ENCODE assay signal across 8 cellular contexts in the genomic region with DNA sequence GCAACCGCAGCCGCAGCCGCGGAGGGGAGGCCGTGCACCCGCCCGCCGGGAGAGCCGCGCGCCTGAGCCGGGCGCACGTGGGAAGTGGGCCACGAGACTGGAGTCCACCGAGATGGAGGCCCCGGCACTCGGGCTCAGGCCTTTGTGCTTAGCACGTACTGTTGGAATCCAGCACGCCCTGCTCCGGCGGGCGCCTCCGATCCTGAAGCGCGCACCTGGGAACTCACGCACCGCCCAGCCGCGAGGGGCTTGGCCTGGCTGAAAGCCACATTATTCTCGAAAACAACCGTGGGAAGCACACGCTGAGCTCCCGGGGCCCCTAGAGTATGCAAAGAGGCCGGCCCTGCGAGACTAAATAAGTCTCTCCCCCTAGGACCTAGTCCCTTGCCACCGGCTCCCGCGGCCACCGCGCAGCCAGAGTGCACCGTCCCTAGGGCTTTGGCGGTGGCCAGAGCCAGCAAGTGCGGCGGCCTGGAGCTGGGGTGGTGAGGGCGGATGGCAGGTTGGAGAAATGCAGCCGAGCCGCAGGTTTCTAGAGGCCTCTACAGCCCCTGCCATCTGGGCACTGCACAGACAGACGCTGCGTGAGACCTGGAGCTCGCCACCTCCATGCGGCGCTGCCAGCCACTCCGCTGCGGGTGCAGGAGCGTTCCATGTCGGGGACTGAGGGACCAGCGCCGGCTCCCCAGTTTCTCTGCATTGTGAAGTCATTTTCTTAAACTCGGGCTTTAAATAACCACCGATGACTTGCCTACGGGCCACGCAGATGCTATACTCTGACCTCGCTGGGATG. TPM values are rescaled to one million over a fixed set of nuclear protein-coding genes. Genes with fewer than 3 reads are reported as not detected.
DNase-seq lines count a peak whose midpoint lies in the region; ATAC-seq, FAIRE-seq and TF ChIP-seq lines count a peak whose summit lies in the region.

No MANE protein-coding gene starts in this region.

- peaks cover 0 to 16% of the 10 kb centered on the region in 2 donors for H3K27me3 ChIP-seq in Peyer's patch
- H3K27me3 ChIP-seq in brain microvascular endothelial cell (replicated peaks): peaks cover 6% of the 10 kb centered on the region
- peaks cover 0 to 61% (median 20%) of the 10 kb centered on the region in 7 donors for H3K27me3 ChIP-seq in spleen (replicated peaks in 1 of 7)

- H3K4me1 ChIP-seq in Peyer's patch: peaks cover 0 to 11% (median 5%) of the 10 kb centered on the region in 4 donors
- peaks cover 9 to 22% (median 15%) of the 10 kb centered on the region in 6 donors for H3K4me1 ChIP-seq in spleen

- no peak overlapping the region for H3K27ac Mint-ChIP-seq in immature natural killer cell

- ATAC-seq in GM18907 (IDR thresholded peaks at IDR 0.05; ENCODE audit: unreplicated experiment): peak; percentile 53
- ATAC-seq in HG03103 (IDR thresholded peaks at IDR 0.05; ENCODE audit: low read depth, unreplicated experiment): peak; percentile 34

- H3K9me3 Mint-ChIP-seq in immature natural killer cell: peaks cover 0 to 2% (median 0%) of the 10 kb centered on the region in 6 donors

- 1 to 3% (median 3%) methylated on average over 40 to 64 of the region's 64 CpGs for WGBS in spleen, 5 donors

- H3K27me3 Mint-ChIP-seq in immature natural killer cell (ENCODE audit: low read depth in 3 of 3): peaks cover 21 to 31% (median 26%) of the 10 kb centered on the region in 3 donors

- peak overlapping the region; percentile 2 to 45 (median 34) for H3K4me3 ChIP-seq in Peyer's patch
- peak overlapping the region; percentile 39 for H3K4me3 ChIP-seq in brain microvascular endothelial cell (ENCODE audit: low read depth, low read length)
- H3K4me3 ChIP-seq in spleen: peak overlapping the region; percentile 24 to 67 (median 40)

- intact Hi-C loops in spleen (cut with DNase I; ENCODE audit: low total_unique reads): no loop called here

- H3K36me3 ChIP-seq in Peyer's patch (no peaks in the 10 kb centered on the region), brain microvascular endothelial cell (replicated peaks) (no peaks in the 10 kb centered on the region), spleen (no peaks in the 10 kb centered on the region)

- DNase-seq in AG08396 (ENCODE audit: low spot score) (peak; percentile 42), Peyer's patch (peak in 2 of 3 donors; percentile 51 to 58), brain microvascular endothelial cell (no peak), immature natural killer cell (peak in 2 of 3 donors; percentile 8 to 16), spleen (peak; percentile 85), H54 (ENCODE audit: insufficient read length, low spot score) (no peak)

- no peak for TF ChIP-seq POLR2A in Peyer's patch (IDR thresholded peaks at IDR 0.05)
- no peak for TF ChIP-seq POLR2A in spleen (IDR thresholded peaks at IDR 0.05)
- TF ChIP-seq POLR2A in H54 (IDR thresholded peaks at IDR 0.05; ENCODE audit: low read depth, low read length): no peak

- H3K4me3 Mint-ChIP-seq in immature natural killer cell: peak overlapping the region; percentile 66 to 82 (median 67)

- peaks cover 4 to 12% of the 10 kb centered on the region in 2 donors for H3K4me1 Mint-ChIP-seq in immature natural killer cell

- no peak for FAIRE-seq in H54 (lab: Jason Lieb, UNC)

- H3K9me3 ChIP-seq in Peyer's patch (no peaks in the 10 kb centered on the region), spleen (peaks cover 0 to 6% (median 3%) of the 10 kb centered on the region in 8 donors)

- no peak for TF ChIP-seq CTCF in Peyer's patch (IDR thresholded peaks at IDR 0.05)
- TF ChIP-seq CTCF in brain microvascular endothelial cell (IDR thresholded peaks at IDR 0.05; ENCODE audit: low read depth, low read length, missing control alignments): no peak
- no peak for TF ChIP-seq CTCF in spleen (IDR thresholded peaks at IDR 0.05 in 8 of 11, conservative IDR thresholded peaks at IDR 0.05 in 3 of 11)

- in situ Hi-C loops in brain microvascular endothelial cell (cut with HindIII; ENCODE audit: low pct_ligation_motif_present, low sequenced_read_pairs): no loop called here

- H3K27ac ChIP-seq in Peyer's patch: peak overlapping the region in 1 of 4 donors; percentile 0
- H3K27ac ChIP-seq in brain microvascular endothelial cell: no peak overlapping the region
- H3K27ac ChIP-seq in spleen: no peak overlapping the region

- H3K36me3 Mint-ChIP-seq in immature natural killer cell: no peaks in the 10 kb centered on the region

RNA-seq across cellular contexts. Expression of gene LY86, which starts 42.0 kb away (rescaled TPM):
- total RNA-seq in Peyer's patch: 10 to 100 TPM in 1 of 4 donors, 1 to 10 TPM in 1, not detected in 2; 1.7 to 39.6 TPM
- polyA plus RNA-seq in immature natural killer cell: 10 to 100 TPM in 2 of 3 donors, 1 to 10 TPM in 1; 3.2 to 26.3 (median 17.1) TPM
- total RNA-seq in spleen: 10 to 100 TPM; 31.7 to 89.9 (median 50.0) TPM
- polyA plus RNA-seq in spleen: 100 to 1,000 TPM; 106 to 145 (median 131) TPM

Comparison
In these comparisons a context has a peak if more than half of its experiments do, and no peak if none do; other contexts are left out.
1. DNase-seq: peak in AG08396 (single experiment), Peyer's patch (2 of 3), immature natural killer cell (2 of 3) and spleen (single experiment); none in brain microvascular endothelial cell (single experiment) and H54 (single experiment).
2. Peak in every context shown above with its lines, with median percentiles within 50 percentile points of each other: H3K4me3 ChIP-seq.